Comparison of ENCODE assay signal across 1 cellular context in the genomic region with DNA sequence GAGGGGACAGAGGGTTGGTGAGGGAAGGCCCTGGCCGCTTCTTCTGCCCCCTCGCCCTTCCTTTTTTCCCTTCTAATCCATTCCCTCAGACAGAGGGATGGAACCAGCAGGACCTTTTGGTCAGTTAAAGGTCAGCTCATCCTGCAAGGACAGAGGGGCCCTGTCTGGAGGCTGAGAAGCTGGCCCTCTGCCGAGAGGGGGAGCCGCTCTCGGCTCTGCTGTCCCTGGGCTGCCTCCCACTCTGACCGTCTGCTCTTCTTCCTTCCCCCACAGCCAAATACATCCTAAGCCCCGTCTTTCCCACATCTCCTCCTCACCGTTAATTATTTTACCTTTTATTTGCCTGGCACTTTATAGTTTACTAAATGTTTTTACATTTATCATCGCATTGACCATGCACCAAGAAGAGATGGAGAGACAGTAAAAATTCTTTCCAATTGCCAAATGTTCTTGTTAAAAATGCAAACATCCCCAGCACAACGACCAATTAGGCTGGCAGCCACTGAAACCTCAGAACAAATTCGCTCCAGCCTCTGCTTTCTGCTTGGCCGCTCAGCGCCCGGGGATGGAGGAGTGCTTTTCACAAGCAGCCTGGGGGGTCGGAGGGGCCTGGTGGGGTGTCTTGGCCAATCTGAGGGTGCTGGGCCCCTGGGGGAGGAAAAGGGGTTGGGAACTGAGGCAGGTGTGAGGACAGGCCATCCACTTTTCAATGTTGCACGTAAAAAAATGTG.
TF ChIP-seq lines count a peak whose summit lies in the region.

No MANE protein-coding gene starts in this region.

TF ChIP-seq in GM23338, 12 proteins besides CTCF, POLR2A, EP300 and RAD21 (continued from another document):
- TF ChIP-seq, protein P1, sequence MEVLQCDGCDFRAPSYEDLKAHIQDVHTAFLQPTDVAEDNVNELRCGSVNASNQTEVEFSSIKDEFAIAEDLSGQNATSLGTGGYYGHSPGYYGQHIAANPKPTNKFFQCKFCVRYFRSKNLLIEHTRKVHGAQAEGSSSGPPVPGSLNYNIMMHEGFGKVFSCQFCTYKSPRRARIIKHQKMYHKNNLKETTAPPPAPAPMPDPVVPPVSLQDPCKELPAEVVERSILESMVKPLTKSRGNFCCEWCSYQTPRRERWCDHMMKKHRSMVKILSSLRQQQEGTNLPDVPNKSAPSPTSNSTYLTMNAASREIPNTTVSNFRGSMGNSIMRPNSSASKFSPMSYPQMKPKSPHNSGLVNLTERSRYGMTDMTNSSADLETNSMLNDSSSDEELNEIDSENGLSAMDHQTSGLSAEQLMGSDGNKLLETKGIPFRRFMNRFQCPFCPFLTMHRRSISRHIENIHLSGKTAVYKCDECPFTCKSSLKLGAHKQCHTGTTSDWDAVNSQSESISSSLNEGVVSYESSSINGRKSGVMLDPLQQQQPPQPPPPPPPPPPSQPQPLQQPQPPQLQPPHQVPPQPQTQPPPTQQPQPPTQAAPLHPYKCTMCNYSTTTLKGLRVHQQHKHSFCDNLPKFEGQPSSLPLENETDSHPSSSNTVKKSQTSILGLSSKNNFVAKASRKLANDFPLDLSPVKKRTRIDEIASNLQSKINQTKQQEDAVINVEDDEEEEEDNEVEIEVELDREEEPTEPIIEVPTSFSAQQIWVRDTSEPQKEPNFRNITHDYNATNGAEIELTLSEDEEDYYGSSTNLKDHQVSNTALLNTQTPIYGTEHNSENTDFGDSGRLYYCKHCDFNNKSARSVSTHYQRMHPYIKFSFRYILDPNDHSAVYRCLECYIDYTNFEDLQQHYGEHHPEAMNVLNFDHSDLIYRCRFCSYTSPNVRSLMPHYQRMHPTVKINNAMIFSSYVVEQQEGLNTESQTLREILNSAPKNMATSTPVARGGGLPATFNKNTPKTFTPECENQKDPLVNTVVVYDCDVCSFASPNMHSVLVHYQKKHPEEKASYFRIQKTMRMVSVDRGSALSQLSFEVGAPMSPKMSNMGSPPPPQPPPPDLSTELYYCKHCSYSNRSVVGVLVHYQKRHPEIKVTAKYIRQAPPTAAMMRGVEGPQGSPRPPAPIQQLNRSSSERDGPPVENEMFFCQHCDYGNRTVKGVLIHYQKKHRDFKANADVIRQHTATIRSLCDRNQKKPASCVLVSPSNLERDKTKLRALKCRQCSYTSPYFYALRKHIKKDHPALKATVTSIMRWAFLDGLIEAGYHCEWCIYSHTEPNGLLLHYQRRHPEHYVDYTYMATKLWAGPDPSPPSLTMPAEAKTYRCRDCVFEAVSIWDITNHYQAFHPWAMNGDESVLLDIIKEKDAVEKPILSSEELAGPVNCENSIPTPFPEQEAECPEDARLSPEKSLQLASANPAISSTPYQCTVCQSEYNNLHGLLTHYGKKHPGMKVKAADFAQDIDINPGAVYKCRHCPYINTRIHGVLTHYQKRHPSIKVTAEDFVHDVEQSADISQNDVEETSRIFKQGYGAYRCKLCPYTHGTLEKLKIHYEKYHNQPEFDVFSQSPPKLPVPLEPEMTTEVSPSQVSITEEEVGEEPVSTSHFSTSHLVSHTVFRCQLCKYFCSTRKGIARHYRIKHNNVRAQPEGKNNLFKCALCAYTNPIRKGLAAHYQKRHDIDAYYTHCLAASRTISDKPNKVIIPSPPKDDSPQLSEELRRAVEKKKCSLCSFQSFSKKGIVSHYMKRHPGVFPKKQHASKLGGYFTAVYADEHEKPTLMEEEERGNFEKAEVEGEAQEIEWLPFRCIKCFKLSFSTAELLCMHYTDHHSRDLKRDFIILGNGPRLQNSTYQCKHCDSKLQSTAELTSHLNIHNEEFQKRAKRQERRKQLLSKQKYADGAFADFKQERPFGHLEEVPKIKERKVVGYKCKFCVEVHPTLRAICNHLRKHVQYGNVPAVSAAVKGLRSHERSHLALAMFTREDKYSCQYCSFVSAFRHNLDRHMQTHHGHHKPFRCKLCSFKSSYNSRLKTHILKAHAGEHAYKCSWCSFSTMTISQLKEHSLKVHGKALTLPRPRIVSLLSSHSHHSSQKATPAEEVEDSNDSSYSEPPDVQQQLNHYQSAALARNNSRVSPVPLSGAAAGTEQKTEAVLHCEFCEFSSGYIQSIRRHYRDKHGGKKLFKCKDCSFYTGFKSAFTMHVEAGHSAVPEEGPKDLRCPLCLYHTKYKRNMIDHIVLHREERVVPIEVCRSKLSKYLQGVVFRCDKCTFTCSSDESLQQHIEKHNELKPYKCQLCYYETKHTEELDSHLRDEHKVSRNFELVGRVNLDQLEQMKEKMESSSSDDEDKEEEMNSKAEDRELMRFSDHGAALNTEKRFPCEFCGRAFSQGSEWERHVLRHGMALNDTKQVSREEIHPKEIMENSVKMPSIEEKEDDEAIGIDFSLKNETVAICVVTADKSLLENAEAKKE (CRISPR knock-in tag; IDR thresholded peaks at IDR 0.05): no peak
- TF ChIP-seq ZNF114 (CRISPR knock-in tag; IDR thresholded peaks at IDR 0.05) (no peak), JUNB (IDR thresholded peaks at IDR 0.05; ENCODE audit: unreplicated experiment) (no peak), STAT1 (IDR thresholded peaks at IDR 0.05; ENCODE audit: unreplicated experiment) (no peak), NANOG (IDR thresholded peaks at IDR 0.05; ENCODE audit: borderline replicate concordance) (no peak), POLR2AphosphoS5 (IDR thresholded peaks at IDR 0.05; ENCODE audit: low read depth) (no peak), EZH2phosphoT487 (IDR thresholded peaks at IDR 0.05; ENCODE audit: unreplicated experiment) (no peak), CREB1 (CRISPR knock-in tag; IDR thresholded peaks at IDR 0.05; ENCODE audit: low read depth) (no peak), ZNF331 (CRISPR knock-in tag; IDR thresholded peaks at IDR 0.05; ENCODE audit: low read depth) (no peak)
- TF ChIP-seq, protein P2, sequence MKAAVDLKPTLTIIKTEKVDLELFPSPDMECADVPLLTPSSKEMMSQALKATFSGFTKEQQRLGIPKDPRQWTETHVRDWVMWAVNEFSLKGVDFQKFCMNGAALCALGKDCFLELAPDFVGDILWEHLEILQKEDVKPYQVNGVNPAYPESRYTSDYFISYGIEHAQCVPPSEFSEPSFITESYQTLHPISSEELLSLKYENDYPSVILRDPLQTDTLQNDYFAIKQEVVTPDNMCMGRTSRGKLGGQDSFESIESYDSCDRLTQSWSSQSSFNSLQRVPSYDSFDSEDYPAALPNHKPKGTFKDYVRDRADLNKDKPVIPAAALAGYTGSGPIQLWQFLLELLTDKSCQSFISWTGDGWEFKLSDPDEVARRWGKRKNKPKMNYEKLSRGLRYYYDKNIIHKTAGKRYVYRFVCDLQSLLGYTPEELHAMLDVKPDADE (IDR thresholded peaks at IDR 0.05): no peak
- TF ChIP-seq, protein P3, sequence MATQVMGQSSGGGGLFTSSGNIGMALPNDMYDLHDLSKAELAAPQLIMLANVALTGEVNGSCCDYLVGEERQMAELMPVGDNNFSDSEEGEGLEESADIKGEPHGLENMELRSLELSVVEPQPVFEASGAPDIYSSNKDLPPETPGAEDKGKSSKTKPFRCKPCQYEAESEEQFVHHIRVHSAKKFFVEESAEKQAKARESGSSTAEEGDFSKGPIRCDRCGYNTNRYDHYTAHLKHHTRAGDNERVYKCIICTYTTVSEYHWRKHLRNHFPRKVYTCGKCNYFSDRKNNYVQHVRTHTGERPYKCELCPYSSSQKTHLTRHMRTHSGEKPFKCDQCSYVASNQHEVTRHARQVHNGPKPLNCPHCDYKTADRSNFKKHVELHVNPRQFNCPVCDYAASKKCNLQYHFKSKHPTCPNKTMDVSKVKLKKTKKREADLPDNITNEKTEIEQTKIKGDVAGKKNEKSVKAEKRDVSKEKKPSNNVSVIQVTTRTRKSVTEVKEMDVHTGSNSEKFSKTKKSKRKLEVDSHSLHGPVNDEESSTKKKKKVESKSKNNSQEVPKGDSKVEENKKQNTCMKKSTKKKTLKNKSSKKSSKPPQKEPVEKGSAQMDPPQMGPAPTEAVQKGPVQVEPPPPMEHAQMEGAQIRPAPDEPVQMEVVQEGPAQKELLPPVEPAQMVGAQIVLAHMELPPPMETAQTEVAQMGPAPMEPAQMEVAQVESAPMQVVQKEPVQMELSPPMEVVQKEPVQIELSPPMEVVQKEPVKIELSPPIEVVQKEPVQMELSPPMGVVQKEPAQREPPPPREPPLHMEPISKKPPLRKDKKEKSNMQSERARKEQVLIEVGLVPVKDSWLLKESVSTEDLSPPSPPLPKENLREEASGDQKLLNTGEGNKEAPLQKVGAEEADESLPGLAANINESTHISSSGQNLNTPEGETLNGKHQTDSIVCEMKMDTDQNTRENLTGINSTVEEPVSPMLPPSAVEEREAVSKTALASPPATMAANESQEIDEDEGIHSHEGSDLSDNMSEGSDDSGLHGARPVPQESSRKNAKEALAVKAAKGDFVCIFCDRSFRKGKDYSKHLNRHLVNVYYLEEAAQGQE (IDR thresholded peaks at IDR 0.05; ENCODE audit: unreplicated experiment): no peak
